Comparison of ENCODE assay signal across 22 cellular contexts in genomic region chr3:43369404-43370345, GRCh38.
DNase-seq lines count a peak whose midpoint lies in the region; ATAC-seq, FAIRE-seq and TF ChIP-seq lines count a peak whose summit lies in the region.
"Had no signal": no experiment of that assay in that cellular context is flagged by ENCODE, and none has a peak within 500 bp of the region (broad histone marks: within the 10 kb centered on the region; RNA-seq: fewer than 3 reads in every experiment).

No MANE protein-coding gene starts in this region.

- H3K9me3 ChIP-seq in K562 (replicated peaks; ENCODE audit: control insufficient read depth, insufficient read depth, low read depth, low read length) (no peaks in the 10 kb centered on the region), neutrophil (no peaks in the 10 kb centered on the region), stomach (no peaks in the 10 kb centered on the region)
- H3K9me3 ChIP-seq: BLaER1 treated with 17β-estradiol and CSF1 and Interleukin-3, amounts not matched to agents 10 nM and 100 nM; upper lobe of left lung had no signal

- no peak for TF ChIP-seq RAD21 in K562 (CRISPR knock-in tag; conservative IDR thresholded peaks at IDR 0.05 in 1 of 2, IDR thresholded peaks at IDR 0.05 in 1 of 2)

- TF ChIP-seq EP300 in K562 (IDR thresholded peaks at IDR 0.05; ENCODE audit: low read length) (no peak), stomach (IDR thresholded peaks at IDR 0.05) (no peak)

- intact Hi-C loops in K562 (cut with micrococcal nuclease) = no loop called here
- intact Hi-C loops in stomach (cut with DNase I; ENCODE audit: low total_unique reads) = loop anchor here (10.0 kb wide), 1 partner anchor 215 kb away; no protein-coding TSS in a partner anchor

- H3K4me3 ChIP-seq in HL-60 (replicated peaks; ENCODE audit: insufficient read depth, low read length) (no peak overlapping the region), NB4 (ENCODE audit: low read depth, low read length) (no peak overlapping the region), K562 (no peak overlapping the region), neutrophil (ENCODE audit: low read depth in 1 of 2, low read length in 1 of 2) (peak overlapping the region in 1 of 2 experiments; percentile 29), stomach (no peak overlapping the region)
- H3K4me3 ChIP-seq: BLaER1 treated with 17β-estradiol and CSF1 and Interleukin-3, amounts not matched to agents 10 nM and 100 nM; upper lobe of left lung had no signal

- DNase-seq in HL-60 (ENCODE audit: low read depth in 1 of 2, low spot score in 1 of 2) (peak; percentile 31 to 76), NB4 (ENCODE audit: low read depth) (peak; percentile 53), K562 (ENCODE audit: extremely low read depth in 1 of 4, low spot score in 3 of 4) (no peak), kidney tubule cell (ENCODE audit: low spot score) (no peak), medulla oblongata (ENCODE audit: extremely low spot score) (no peak), stomach (no peak)
- DNase-seq: activated CD4-positive, alpha-beta T cell treated with anti-CD3 and anti-CD28 coated beads for 36 hours; activated naive CD4-positive, alpha-beta T cell treated with anti-CD3 and anti-CD28 coated beads for 36 hours; hypothalamus; left cardiac atrium; NCI-H1436 treated with DMSO at 0.1 percent for 48 hours; NK-92 treated with Interleukin-12 subunit alpha and Interleukin-12 subunit beta, amount 100 ng/mL, for 24 hours; stimulated activated CD4-positive, alpha-beta T cell treated with anti-CD3 and anti-CD28 coated beads, Interleukin-12 subunit alpha, Interleukin-12 subunit beta, amount 100 ng/mL, for 4 hours; stimulated activated naive CD4-positive, alpha-beta T cell had no signal

- no peak overlapping the region for H3K27ac ChIP-seq in HL-60 (replicated peaks)
- no peak overlapping the region for H3K27ac ChIP-seq in K562 (ENCODE audit: extremely low read depth, low read depth, low read length)
- H3K27ac ChIP-seq in neutrophil = peak overlapping the region; percentile 93
- H3K27ac ChIP-seq in stomach = no peak overlapping the region

- no peak for TF ChIP-seq POLR2A in NB4 (IDR thresholded peaks at IDR 0.05; ENCODE audit: extremely low read depth, insufficient read length)
- no peak for TF ChIP-seq POLR2A in K562 (conservative IDR thresholded peaks at IDR 0.05)
- TF ChIP-seq POLR2A in stomach (IDR thresholded peaks at IDR 0.05) = no peak

- no peak overlapping the region for H3K4me2 ChIP-seq in K562 (ENCODE audit: insufficient read depth, low read length)

- TF ChIP-seq CTCF in HL-60 (IDR thresholded peaks at IDR 0.05; ENCODE audit: insufficient read depth, low read length) (no peak), NB4 (IDR thresholded peaks at IDR 0.05; ENCODE audit: low read depth, low read length) (no peak), K562 (IDR thresholded peaks at IDR 0.05 in 2 of 3, conservative IDR thresholded peaks at IDR 0.05 in 1 of 3; ENCODE audit: insufficient read depth in 2 of 3, low read depth in 1 of 3, low read length in 3 of 3) (no peak), neutrophil (IDR thresholded peaks at IDR 0.05) (peak; percentile 44), stomach (IDR thresholded peaks at IDR 0.05) (no peak)

- H3K36me3 ChIP-seq in K562 (ENCODE audit: control insufficient read depth, insufficient read depth, low read length) = no peaks in the 10 kb centered on the region; the same call in 2 of the 3 replicates
- H3K36me3 ChIP-seq in neutrophil = peaks cover 25% of the 10 kb centered on the region
- peaks cover 0 to 13% (median 8%) of the 10 kb centered on the region in 4 donors for H3K36me3 ChIP-seq in stomach

- POLR2A ChIA-PET in K562 (lab: Yijun Ruan, JAX) = interaction anchor here (0.6 to 1.0 kb wide), 3 partner anchors 8 to 421 kb away, joined by 3 read pairs; no protein-coding TSS in a partner anchor

- WGBS in K562 (ENCODE audit: insufficient coverage, low coverage, missing lambda C conversion rate) = 60% methylated on average over 10 of the region's 10 CpGs
- WGBS in stomach, 5 donors = 83 to 92% (median 88%) methylated on average over 9 to 10 of the region's 10 CpGs

- ATAC-seq in K562 (no peak), GM21529 (IDR thresholded peaks at IDR 0.05; ENCODE audit: unreplicated experiment) (no peak)
- ATAC-seq: activated CD4-positive, alpha-beta T cell treated with anti-CD3 and anti-CD28 coated beads for 36 hours had no signal

- H4K20me1 ChIP-seq in K562 (replicated peaks; ENCODE audit: control insufficient read depth, insufficient read depth, low read length) = peaks cover 9% of the 10 kb centered on the region
- H4K20me1 ChIP-seq: BLaER1 treated with 17β-estradiol and CSF1 and Interleukin-3, amounts not matched to agents 10 nM and 100 nM had no signal

- no TSS peak for BruUV-seq in K562 (replicated peaks; lab: Mats Ljungman, UMichigan)

- H3K27me3 ChIP-seq in HL-60 (ENCODE audit: insufficient read depth, poor library complexity, severe bottlenecking) = no peaks in the 10 kb centered on the region
- no peaks in the 10 kb centered on the region for H3K27me3 ChIP-seq in K562 (ENCODE audit: control insufficient read depth in 2 of 2, insufficient read depth in 2 of 2, low read length in 2 of 2)
- H3K27me3 ChIP-seq in neutrophil = no peaks in the 10 kb centered on the region
- no peaks in the 10 kb centered on the region for H3K27me3 ChIP-seq in stomach
- H3K27me3 ChIP-seq: BLaER1 treated with 17β-estradiol and CSF1 and Interleukin-3, amounts not matched to agents 10 nM and 100 nM; upper lobe of left lung had no signal

- H3K79me2 ChIP-seq in K562 (ENCODE audit: control insufficient read depth, insufficient read depth, low read length) = no peaks in the 10 kb centered on the region

- in situ Hi-C loops in K562 (cut with MboI) = no loop called here

- H2AFZ ChIP-seq in K562 (ENCODE audit: low read depth, low read length) = no peak overlapping the region

- peaks cover 4% of the 10 kb centered on the region for H3K9me1 ChIP-seq in K562 (ENCODE audit: control insufficient read depth, insufficient read depth, low read length)

- no peak for FAIRE-seq in K562 (lab: Jason Lieb, UNC)
- FAIRE-seq: astrocyte, endometrium, GM18507, H54 had no signal

- H3K4me1 ChIP-seq in K562 (replicated peaks in 1 of 2; ENCODE audit: control insufficient read depth in 2 of 2, insufficient read depth in 2 of 2, low read length in 2 of 2) (peaks cover 0 to 10% of the 10 kb centered on the region in 2 experiments; a peak in 1 of 5 replicates), neutrophil (ENCODE audit: control insufficient read depth in 1 of 2, insufficient read depth in 1 of 2, low read depth in 1 of 2, low read length in 1 of 2) (peaks cover 19 to 22% of the 10 kb centered on the region in 2 experiments), stomach (peaks cover 14 to 18% (median 16%) of the 10 kb centered on the region in 4 donors)

- CTCF ChIA-PET in K562 (lab: Yijun Ruan, JAX; ENCODE audit: low intra/inter-chr PET ratio) = no interaction called here

- H3K9ac ChIP-seq in K562 (ENCODE audit: insufficient read depth in 1 of 2, low read depth in 2 of 2, low read length in 2 of 2) = no peak overlapping the region; a peak in 1 of 4 replicates
- H3K9ac ChIP-seq: BLaER1 treated with 17β-estradiol and CSF1 and Interleukin-3, amounts not matched to agents 10 nM and 100 nM had no signal

TF ChIP-seq in K562, 482 proteins besides CTCF, POLR2A, EP300 and RAD21:
- peak; percentile 48; the same call in 1 of the 2 replicates for TF ChIP-seq SPI1 (IDR thresholded peaks at IDR 0.05; ENCODE audit: borderline replicate concordance, low read depth, low read length)
- TF ChIP-seq ARHGAP35 (IDR thresholded peaks at IDR 0.05; ENCODE audit: partially characterized antibody) = no peak
- peak; percentile 4 for TF ChIP-seq MEIS2 (IDR thresholded peaks at IDR 0.05; ENCODE audit: partially characterized antibody)

Comparison
In these comparisons a context has a peak if more than half of its experiments do, and no peak if none do; other contexts are left out.
1. DNase-seq: peak in HL-60 (2 of 2) and NB4 (single experiment); none in K562 (0 of 4), kidney tubule cell (single experiment), medulla oblongata (single experiment) and stomach (single experiment).